In genomic region chr11:71060358-71060757, GRCh38 we compare ENCODE assay signal across 2 cellular contexts.
TF ChIP-seq lines count a peak whose summit lies in the region.

No MANE protein-coding gene starts in this region.

TF ChIP-seq in IMR-90, 13 proteins besides CTCF, POLR2A, EP300 and RAD21 (continued from another document):
- TF ChIP-seq ELK1 (IDR thresholded peaks at IDR 0.05; ENCODE audit: borderline replicate concordance, low read depth, low read length) = no peak
- TF ChIP-seq CEBPB (IDR thresholded peaks at IDR 0.05; ENCODE audit: low read depth, low read length) = no peak
- no peak for TF ChIP-seq RFX5 (IDR thresholded peaks at IDR 0.05; ENCODE audit: low read depth, low read length)
- no peak for TF ChIP-seq MAFK (IDR thresholded peaks at IDR 0.05; ENCODE audit: low read depth, low read length)
- no peak for TF ChIP-seq MXI1 (IDR thresholded peaks at IDR 0.05; ENCODE audit: borderline replicate concordance, low read depth, low read length)
- TF ChIP-seq MAZ (IDR thresholded peaks at IDR 0.05; ENCODE audit: borderline replicate concordance, low read depth, low read length) = no peak
- no peak for TF ChIP-seq CHD1 (IDR thresholded peaks at IDR 0.05; ENCODE audit: low read depth, low read length)
- TF ChIP-seq USF2 (IDR thresholded peaks at IDR 0.05; ENCODE audit: low read depth, low read length) = no peak
- TF ChIP-seq SMC3 (IDR thresholded peaks at IDR 0.05; ENCODE audit: low read depth, low read length) = no peak
- TF ChIP-seq NFE2L2 (IDR thresholded peaks at IDR 0.05; ENCODE audit: low read depth, low read length) = no peak
- no peak for TF ChIP-seq BHLHE40 (IDR thresholded peaks at IDR 0.05; ENCODE audit: low read depth, low read length)
TF ChIP-seq in IMR-90: peak in this region for 0.

TF ChIP-seq in HEK293T, 16 proteins besides CTCF, POLR2A, EP300 and RAD21 (continued from another document):
- TF ChIP-seq PKNOX1 (IDR thresholded peaks at IDR 0.05) (no peak), ARNT (IDR thresholded peaks at IDR 0.05) (no peak), TARDBP (IDR thresholded peaks at IDR 0.05) (no peak), HDGF (IDR thresholded peaks at IDR 0.05; ENCODE audit: borderline replicate concordance) (no peak), SUZ12 (IDR thresholded peaks at IDR 0.05) (no peak), NFRKB (IDR thresholded peaks at IDR 0.05) (no peak), ZNF384 (IDR thresholded peaks at IDR 0.05) (no peak), BHLHE40 (IDR thresholded peaks at IDR 0.05; ENCODE audit: borderline replicate concordance) (no peak), LEF1 (IDR thresholded peaks at IDR 0.05; ENCODE audit: borderline replicate concordance) (no peak), FOXK2 (IDR thresholded peaks at IDR 0.05) (no peak), FOXM1 (IDR thresholded peaks at IDR 0.05; ENCODE audit: borderline replicate concordance) (no peak), FOXA1 (IDR thresholded peaks at IDR 0.05) (no peak), CTBP1 (IDR thresholded peaks at IDR 0.05; ENCODE audit: borderline replicate concordance) (no peak), ELF4 (IDR thresholded peaks at IDR 0.05) (no peak), L3MBTL2 (conservative IDR thresholded peaks at IDR 0.05) (no peak)
